In the genomic region with DNA sequence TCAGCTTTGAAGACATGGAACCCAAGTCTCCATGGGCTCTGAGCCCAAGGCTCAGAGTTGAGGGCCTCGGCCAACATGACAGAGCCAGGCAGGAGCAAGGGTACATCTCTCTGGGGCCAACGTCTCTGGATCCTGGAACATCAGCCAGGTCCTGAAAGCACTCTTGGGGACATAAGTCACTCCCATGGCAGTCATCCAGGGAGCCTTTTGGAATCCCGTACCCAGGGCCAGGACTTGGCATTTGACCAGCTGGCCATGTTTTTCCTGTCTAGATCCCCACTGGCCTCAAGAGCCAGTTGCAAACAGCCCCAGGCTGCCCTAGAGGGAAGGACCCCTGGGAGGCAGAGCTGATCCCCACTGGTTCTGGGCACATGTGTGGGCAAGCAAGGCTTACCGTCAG, we compare ENCODE assay signal across 1 cellular context.
TF ChIP-seq lines count a peak whose summit lies in the region.

No MANE protein-coding gene starts in this region.

TF ChIP-seq in H1, 55 proteins besides CTCF, POLR2A, EP300 and RAD21:
- TF ChIP-seq ZNF274 (IDR thresholded peaks at IDR 0.05; ENCODE audit: borderline replicate concordance, extremely low read depth, low read length) = no peak
- TF ChIP-seq HDAC2 (IDR thresholded peaks at IDR 0.05; ENCODE audit: borderline replicate concordance in 1 of 2, low read depth in 2 of 2, low read length in 2 of 2) = no peak
- no peak for TF ChIP-seq CTBP2 (IDR thresholded peaks at IDR 0.05; ENCODE audit: borderline replicate concordance, insufficient read depth, insufficient read length, low read length)
- TF ChIP-seq JUND (IDR thresholded peaks at IDR 0.05; ENCODE audit: low read length) = no peak
- no peak for TF ChIP-seq KDM5A (IDR thresholded peaks at IDR 0.05; ENCODE audit: low read length)
- TF ChIP-seq CEBPB (IDR thresholded peaks at IDR 0.05; ENCODE audit: low read depth, low read length) = no peak
- TF ChIP-seq, protein P1, sequence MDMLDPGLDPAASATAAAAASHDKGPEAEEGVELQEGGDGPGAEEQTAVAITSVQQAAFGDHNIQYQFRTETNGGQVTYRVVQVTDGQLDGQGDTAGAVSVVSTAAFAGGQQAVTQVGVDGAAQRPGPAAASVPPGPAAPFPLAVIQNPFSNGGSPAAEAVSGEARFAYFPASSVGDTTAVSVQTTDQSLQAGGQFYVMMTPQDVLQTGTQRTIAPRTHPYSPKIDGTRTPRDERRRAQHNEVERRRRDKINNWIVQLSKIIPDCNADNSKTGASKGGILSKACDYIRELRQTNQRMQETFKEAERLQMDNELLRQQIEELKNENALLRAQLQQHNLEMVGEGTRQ (IDR thresholded peaks at IDR 0.05; ENCODE audit: low read length) = no peak
- no peak for TF ChIP-seq SUZ12 (IDR thresholded peaks at IDR 0.05; ENCODE audit: low read length)
- TF ChIP-seq CBX5 (IDR thresholded peaks at IDR 0.05; ENCODE audit: low read depth, low read length) = no peak
